Comparison of ENCODE assay signal across 22 cellular contexts in the genomic region with DNA sequence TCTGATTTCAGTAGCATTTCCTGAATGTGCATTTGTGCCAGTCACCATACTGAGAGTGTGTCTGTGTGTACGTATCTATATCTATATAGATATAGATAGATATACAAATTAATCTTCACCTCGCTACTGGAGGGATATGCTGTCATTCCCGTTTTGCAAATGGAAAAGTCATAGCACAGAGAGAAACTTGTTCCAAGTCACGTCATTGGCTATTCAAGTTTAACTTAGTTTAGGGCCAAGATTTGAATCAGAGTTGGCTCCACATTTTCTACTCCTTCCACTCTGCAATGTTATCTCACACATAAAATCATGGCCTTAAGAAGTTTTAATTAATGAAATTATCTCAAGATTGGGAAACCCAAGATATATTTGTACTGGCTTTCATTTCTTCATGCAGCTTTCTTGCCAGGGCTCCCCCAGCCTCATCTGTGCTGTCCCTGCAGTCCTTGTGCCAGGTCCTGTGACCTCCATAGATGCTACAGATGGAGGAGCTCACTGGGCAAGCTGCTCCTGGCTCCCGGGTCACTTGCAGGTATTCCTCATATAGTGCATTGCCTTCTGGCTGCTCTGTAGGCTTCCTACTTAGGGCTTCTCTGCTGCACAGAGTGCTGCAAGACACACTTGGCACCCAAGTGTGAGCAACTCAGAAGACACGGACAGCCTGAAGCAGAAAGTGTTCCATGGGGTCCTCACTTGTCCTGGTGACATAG.
"Had no signal": no experiment of that assay in that cellular context is flagged by ENCODE, and none has a peak within 500 bp of the region (broad histone marks: within the 10 kb centered on the region; RNA-seq: fewer than 3 reads in every experiment).

No MANE protein-coding gene starts in this region.

- DNase-seq: effector memory CD8-positive, alpha-beta T cell; erythroblast; foreskin keratinocyte; heart left ventricle; kidney; left lung; lower lobe of right lung; right lobe of liver; small intestine; stimulated activated CD4-positive, alpha-beta T cell treated with anti-CD3 and anti-CD28 coated beads, Interleukin-15, amount 100 ng/mL, for 24 hours; stimulated activated CD4-positive, alpha-beta T cell treated with anti-CD3 and anti-CD28 coated beads, Interleukin-2, amount 100 ng/mL, for 48 hours; stimulated activated naive B cell treated with anti-CD40 and anti-IgM and Interleukin-4, amounts not matched to agents 10 μg/mL and 1 μg/mL and 100 μg/mL, for 72 hours; transverse colon; upper lobe of right lung had no signal

- ATAC-seq: effector memory CD8-positive, alpha-beta T cell; foreskin keratinocyte; gastroesophageal sphincter; left lung; lower lobe of right lung; natural killer cell treated with Interleukin-12 subunit alpha and Interleukin-12 subunit beta and Interleukin-15 and Interleukin-18, amount 100 ng/mL, for 72 hours; right lobe of liver; upper lobe of right lung had no signal

- FAIRE-seq: endometrium, kidney, small intestine had no signal

- H3K27me3 ChIP-seq: gastroesophageal sphincter, left lung, right lobe of liver, transverse colon, upper lobe of right lung, vagina had no signal

- H3K4me1 ChIP-seq: foreskin keratinocyte, left lung, lower lobe of right lung, parathyroid adenoma, right lobe of liver, transverse colon, vagina had no signal

- H3K4me3 ChIP-seq: coronary artery, gastroesophageal sphincter, heart left ventricle, hepatocyte, left lung, lower lobe of right lung, right lobe of liver, thoracic aorta, transverse colon, upper lobe of right lung, vagina had no signal

- H3K9me3 ChIP-seq: gastroesophageal sphincter, heart left ventricle, left lung, lower lobe of right lung, right lobe of liver, thoracic aorta, transverse colon, upper lobe of right lung, vagina had no signal

- H3K27ac ChIP-seq: coronary artery, foreskin keratinocyte, gastroesophageal sphincter, heart left ventricle, hepatocyte, left lung, lower lobe of right lung, parathyroid adenoma, right lobe of liver, thoracic aorta, transverse colon, upper lobe of right lung, vagina had no signal

- H3K36me3 ChIP-seq: gastroesophageal sphincter, heart left ventricle, left lung, lower lobe of right lung, right lobe of liver, thoracic aorta, transverse colon, upper lobe of right lung, vagina had no signal
